In the genomic region with DNA sequence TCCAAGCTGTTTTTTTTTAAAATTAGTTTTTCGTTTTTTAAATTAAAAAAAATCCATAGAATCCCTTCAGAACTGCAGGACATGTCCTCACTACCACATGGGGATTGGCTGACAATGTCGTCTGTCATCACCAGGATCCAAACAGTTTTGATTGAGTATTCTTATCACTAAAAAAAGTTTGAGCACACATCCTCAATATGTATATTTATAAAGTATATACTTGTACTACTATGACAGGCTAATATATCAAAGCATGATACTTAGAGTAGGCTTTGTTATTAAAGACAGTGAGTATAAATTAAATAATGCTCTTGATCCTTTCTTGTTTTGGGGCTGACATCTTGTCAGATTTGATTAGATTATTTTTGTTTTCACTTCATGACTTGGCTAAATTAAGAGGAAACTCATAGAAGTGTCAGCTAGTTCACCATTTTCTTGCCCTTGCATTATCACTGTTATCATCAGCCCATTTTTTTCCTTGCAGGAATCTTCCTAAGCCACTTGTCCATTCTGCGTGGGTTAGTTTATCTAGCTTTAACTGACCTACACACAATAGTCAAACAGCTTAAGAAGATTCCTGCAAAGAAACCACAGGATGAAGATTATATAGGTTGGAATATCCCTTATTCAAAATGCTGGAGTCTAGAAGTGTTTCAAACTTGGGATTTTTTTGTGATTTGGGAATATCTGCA, we compare ENCODE assay signal across 1 cellular context.
A peak's percentile ranks its signal among the peaks of the same experiment; 100 is the strongest.
TF ChIP-seq lines count a peak whose summit lies in the region.

No MANE protein-coding gene starts in this region.

TF ChIP-seq in K562, 482 proteins besides CTCF, POLR2A, EP300 and RAD21 (continued from another document):
- TF ChIP-seq RBM22 (IDR thresholded peaks at IDR 0.05; ENCODE audit: low read depth, low read length, poor library complexity, severe bottlenecking) (no peak), ZNF780A (CRISPR knock-in tag; IDR thresholded peaks at IDR 0.05) (no peak), TCF3 (CRISPR knock-in tag; IDR thresholded peaks at IDR 0.05) (peak; percentile 11; the same call in 1 of the 2 replicates), PHB2 (IDR thresholded peaks at IDR 0.05; ENCODE audit: low read depth) (no peak), HOXB6 (CRISPR knock-in tag; IDR thresholded peaks at IDR 0.05; ENCODE audit: borderline replicate concordance) (no peak), SMAD1 (IDR thresholded peaks at IDR 0.05; ENCODE audit: low read depth, low read length, partially characterized antibody) (no peak), NFRKB (IDR thresholded peaks at IDR 0.05; ENCODE audit: low read depth) (no peak), TAL1 (IDR thresholded peaks at IDR 0.05) (peak; percentile 40), ZNF717 (CRISPR knock-in tag; IDR thresholded peaks at IDR 0.05) (no peak), XRCC3 (IDR thresholded peaks at IDR 0.05) (no peak), C11orf30 (IDR thresholded peaks at IDR 0.05; ENCODE audit: low read depth) (0 out of 2 replicates have a peak, but pooled peaks have one; percentile 8), NCOA4 (IDR thresholded peaks at IDR 0.05; ENCODE audit: partially characterized antibody) (no peak), MCM2 (IDR thresholded peaks at IDR 0.05; ENCODE audit: low read depth) (no peak), TEAD4 (IDR thresholded peaks at IDR 0.05; ENCODE audit: low read length) (peak; percentile 45; the same call in 1 of the 2 replicates), TEAD4 (CRISPR knock-in tag; IDR thresholded peaks at IDR 0.05; ENCODE audit: borderline replicate concordance) (no peak), RUNX1 (IDR thresholded peaks at IDR 0.05; ENCODE audit: low read depth) (no peak), NCOA1 (IDR thresholded peaks at IDR 0.05; ENCODE audit: low read depth) (no peak), ZNF436 (CRISPR knock-in tag; IDR thresholded peaks at IDR 0.05) (no peak), CBFA2T3 (IDR thresholded peaks at IDR 0.05) (peak; percentile 60), NFYB (IDR thresholded peaks at IDR 0.05; ENCODE audit: extremely low read depth, insufficient read length) (no peak), TEAD2 (tag; IDR thresholded peaks at IDR 0.05) (no peak), MTF1 (CRISPR knock-in tag; IDR thresholded peaks at IDR 0.05; ENCODE audit: borderline replicate concordance) (no peak)
- TF ChIP-seq, protein P1, sequence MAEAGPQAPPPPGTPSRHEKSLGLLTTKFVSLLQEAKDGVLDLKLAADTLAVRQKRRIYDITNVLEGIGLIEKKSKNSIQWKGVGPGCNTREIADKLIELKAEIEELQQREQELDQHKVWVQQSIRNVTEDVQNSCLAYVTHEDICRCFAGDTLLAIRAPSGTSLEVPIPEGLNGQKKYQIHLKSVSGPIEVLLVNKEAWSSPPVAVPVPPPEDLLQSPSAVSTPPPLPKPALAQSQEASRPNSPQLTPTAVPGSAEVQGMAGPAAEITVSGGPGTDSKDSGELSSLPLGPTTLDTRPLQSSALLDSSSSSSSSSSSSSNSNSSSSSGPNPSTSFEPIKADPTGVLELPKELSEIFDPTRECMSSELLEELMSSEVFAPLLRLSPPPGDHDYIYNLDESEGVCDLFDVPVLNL (CRISPR knock-in tag; IDR thresholded peaks at IDR 0.05; ENCODE audit: low read depth) = no peak
- TF ChIP-seq, protein P2, sequence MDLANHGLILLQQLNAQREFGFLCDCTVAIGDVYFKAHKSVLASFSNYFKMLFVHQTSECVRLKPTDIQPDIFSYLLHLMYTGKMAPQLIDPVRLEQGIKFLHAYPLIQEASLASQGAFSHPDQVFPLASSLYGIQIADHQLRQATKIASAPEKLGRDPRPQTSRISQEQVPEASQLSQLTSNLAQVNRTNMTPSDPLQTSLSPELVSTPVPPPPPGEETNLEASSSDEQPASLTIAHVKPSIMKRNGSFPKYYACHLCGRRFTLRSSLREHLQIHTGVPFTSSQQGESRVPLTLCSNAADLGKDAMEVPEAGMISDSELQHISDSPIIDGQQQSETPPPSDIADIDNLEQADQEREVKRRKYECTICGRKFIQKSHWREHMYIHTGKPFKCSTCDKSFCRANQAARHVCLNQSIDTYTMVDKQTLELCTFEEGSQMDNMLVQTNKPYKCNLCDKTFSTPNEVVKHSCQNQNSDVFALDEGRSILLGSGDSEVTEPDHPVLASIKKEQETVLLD (IDR thresholded peaks at IDR 0.05) = no peak
- TF ChIP-seq, protein P3, sequence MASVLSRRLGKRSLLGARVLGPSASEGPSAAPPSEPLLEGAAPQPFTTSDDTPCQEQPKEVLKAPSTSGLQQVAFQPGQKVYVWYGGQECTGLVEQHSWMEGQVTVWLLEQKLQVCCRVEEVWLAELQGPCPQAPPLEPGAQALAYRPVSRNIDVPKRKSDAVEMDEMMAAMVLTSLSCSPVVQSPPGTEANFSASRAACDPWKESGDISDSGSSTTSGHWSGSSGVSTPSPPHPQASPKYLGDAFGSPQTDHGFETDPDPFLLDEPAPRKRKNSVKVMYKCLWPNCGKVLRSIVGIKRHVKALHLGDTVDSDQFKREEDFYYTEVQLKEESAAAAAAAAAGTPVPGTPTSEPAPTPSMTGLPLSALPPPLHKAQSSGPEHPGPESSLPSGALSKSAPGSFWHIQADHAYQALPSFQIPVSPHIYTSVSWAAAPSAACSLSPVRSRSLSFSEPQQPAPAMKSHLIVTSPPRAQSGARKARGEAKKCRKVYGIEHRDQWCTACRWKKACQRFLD (CRISPR knock-in tag; IDR thresholded peaks at IDR 0.05) = no peak
- TF ChIP-seq, protein P4, sequence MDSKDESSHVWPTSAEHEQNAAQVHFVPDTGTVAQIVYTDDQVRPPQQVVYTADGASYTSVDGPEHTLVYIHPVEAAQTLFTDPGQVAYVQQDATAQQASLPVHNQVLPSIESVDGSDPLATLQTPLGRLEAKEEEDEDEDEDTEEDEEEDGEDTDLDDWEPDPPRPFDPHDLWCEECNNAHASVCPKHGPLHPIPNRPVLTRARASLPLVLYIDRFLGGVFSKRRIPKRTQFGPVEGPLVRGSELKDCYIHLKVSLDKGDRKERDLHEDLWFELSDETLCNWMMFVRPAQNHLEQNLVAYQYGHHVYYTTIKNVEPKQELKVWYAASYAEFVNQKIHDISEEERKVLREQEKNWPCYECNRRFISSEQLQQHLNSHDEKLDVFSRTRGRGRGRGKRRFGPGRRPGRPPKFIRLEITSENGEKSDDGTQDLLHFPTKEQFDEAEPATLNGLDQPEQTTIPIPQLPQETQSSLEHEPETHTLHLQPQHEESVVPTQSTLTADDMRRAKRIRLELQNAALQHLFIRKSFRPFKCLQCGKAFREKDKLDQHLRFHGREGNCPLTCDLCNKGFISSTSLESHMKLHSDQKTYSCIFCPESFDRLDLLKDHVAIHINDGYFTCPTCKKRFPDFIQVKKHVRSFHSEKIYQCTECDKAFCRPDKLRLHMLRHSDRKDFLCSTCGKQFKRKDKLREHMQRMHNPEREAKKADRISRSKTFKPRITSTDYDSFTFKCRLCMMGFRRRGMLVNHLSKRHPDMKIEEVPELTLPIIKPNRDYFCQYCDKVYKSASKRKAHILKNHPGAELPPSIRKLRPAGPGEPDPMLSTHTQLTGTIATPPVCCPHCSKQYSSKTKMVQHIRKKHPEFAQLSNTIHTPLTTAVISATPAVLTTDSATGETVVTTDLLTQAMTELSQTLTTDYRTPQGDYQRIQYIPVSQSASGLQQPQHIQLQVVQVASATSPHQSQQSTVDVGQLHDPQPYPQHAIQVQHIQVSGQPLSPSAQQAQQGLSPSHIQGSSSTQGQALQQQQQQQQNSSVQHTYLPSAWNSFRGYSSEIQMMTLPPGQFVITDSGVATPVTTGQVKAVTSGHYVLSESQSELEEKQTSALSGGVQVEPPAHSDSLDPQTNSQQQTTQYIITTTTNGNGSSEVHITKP (IDR thresholded peaks at IDR 0.05; ENCODE audit: partially characterized antibody) = no peak
- TF ChIP-seq, protein P5, sequence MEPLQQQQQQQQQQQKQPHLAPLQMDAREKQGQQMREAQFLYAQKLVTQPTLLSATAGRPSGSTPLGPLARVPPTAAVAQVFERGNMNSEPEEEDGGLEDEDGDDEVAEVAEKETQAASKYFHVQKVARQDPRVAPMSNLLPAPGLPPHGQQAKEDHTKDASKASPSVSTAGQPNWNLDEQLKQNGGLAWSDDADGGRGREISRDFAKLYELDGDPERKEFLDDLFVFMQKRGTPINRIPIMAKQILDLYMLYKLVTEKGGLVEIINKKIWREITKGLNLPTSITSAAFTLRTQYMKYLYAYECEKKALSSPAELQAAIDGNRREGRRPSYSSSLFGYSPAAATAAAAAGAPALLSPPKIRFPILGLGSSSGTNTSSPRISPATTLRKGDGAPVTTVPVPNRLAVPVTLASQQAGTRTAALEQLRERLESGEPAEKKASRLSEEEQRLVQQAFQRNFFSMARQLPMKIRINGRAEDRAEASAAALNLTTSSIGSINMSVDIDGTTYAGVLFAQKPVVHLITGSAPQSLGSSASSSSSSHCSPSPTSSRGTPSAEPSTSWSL (CRISPR knock-in tag; IDR thresholded peaks at IDR 0.05; ENCODE audit: borderline replicate concordance) = no peak
- TF ChIP-seq, protein P6, sequence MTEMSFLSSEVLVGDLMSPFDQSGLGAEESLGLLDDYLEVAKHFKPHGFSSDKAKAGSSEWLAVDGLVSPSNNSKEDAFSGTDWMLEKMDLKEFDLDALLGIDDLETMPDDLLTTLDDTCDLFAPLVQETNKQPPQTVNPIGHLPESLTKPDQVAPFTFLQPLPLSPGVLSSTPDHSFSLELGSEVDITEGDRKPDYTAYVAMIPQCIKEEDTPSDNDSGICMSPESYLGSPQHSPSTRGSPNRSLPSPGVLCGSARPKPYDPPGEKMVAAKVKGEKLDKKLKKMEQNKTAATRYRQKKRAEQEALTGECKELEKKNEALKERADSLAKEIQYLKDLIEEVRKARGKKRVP (CRISPR knock-in tag; IDR thresholded peaks at IDR 0.05) = no peak
- TF ChIP-seq, protein P7, sequence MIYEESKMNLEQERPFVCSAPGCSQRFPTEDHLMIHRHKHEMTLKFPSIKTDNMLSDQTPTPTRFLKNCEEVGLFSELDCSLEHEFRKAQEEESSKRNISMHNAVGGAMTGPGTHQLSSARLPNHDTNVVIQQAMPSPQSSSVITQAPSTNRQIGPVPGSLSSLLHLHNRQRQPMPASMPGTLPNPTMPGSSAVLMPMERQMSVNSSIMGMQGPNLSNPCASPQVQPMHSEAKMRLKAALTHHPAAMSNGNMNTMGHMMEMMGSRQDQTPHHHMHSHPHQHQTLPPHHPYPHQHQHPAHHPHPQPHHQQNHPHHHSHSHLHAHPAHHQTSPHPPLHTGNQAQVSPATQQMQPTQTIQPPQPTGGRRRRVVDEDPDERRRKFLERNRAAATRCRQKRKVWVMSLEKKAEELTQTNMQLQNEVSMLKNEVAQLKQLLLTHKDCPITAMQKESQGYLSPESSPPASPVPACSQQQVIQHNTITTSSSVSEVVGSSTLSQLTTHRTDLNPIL (CRISPR knock-in tag; IDR thresholded peaks at IDR 0.05) = no peak
